36 cellular contexts compared by ENCODE assay signal in genomic region chr10:52191049-52191448, GRCh38.
"Had no signal": no experiment of that assay in that cellular context is flagged by ENCODE, and none has a peak within 500 bp of the region (broad histone marks: within the 10 kb centered on the region; RNA-seq: fewer than 3 reads in every experiment).

No MANE protein-coding gene starts in this region.

- H3K4me1 Mint-ChIP-seq: activated CD4-positive, alpha-beta T cell treated with anti-CD3 and anti-CD28 coated beads for 36 hours; activated CD4-positive, alpha-beta T cell treated with anti-CD3 and anti-CD28 coated beads, Interleukin-2, amount 10 ng/mL, durations not matched to agents 24 days and 14 days; activated CD8-positive, alpha-beta memory T cell treated with anti-CD3 and anti-CD28 coated beads, Interleukin-2, amount 10 ng/mL, durations not matched to agents 7 days and 5 days; central memory CD8-positive, alpha-beta T cell; T-helper 17 cell had no signal

- ATAC-seq: activated CD4-positive, alpha-beta T cell treated with anti-CD3 and anti-CD28 coated beads for 36 hours; activated CD8-positive, alpha-beta memory T cell treated with anti-CD3 and anti-CD28 coated beads, Interleukin-2, amount 10 ng/mL, durations not matched to agents 7 days and 5 days; activated CD8-positive, alpha-beta T cell treated with anti-CD3 and anti-CD28 coated beads, Interleukin-2, amount 10 ng/mL, durations not matched to agents 7 days and 5 days; esophagus mucosa; T-helper 17 cell had no signal

- H3K27me3 ChIP-seq: brain microvascular endothelial cell, dorsolateral prefrontal cortex had no signal

- DNase-seq: activated CD4-positive, alpha-beta memory T cell treated with anti-CD3 and anti-CD28 coated beads for 36 hours; activated CD4-positive, alpha-beta T cell treated with anti-CD3 and anti-CD28 coated beads for 36 hours; activated CD4-positive, alpha-beta T cell treated with anti-CD3 and anti-CD28 coated beads, Interleukin-2, amount 10 ng/mL, durations not matched to agents 24 days and 14 days; activated CD4-positive, CD25-positive, alpha-beta regulatory T cell; activated CD4-positive, CD25-positive, alpha-beta regulatory T cell treated with anti-CD3 and anti-CD28 coated beads, Interleukin-2, amount 50 U/mL, for 72 hours; activated CD8-positive, alpha-beta memory T cell treated with anti-CD3 and anti-CD28 coated beads, Interleukin-2, amount 10 ng/mL, durations not matched to agents 7 days and 5 days; activated CD8-positive, alpha-beta memory T cell treated with anti-CD3 and anti-CD28 coated beads, Interleukin-2, amount 50 U/mL, for 4 hours; activated CD8-positive, alpha-beta T cell treated with anti-CD3 and anti-CD28 coated beads, Interleukin-2, amount 10 ng/mL, durations not matched to agents 7 days and 5 days; activated effector memory CD4-positive, alpha-beta T cell treated with anti-CD3 and anti-CD28 coated beads, Interleukin-2, amount 50 U/mL, for 16 hours; activated naive CD4-positive, alpha-beta T cell treated with anti-CD3 and anti-CD28 coated beads, Interleukin-2, amount 50 U/mL, for 16 hours; activated naive CD4-positive, alpha-beta T cell treated with Interleukin-2 at 50 U/mL for 16 hours; activated T-cell treated with anti-CD3 and anti-CD28 coated beads, Interleukin-2, amount 50 U/mL, for 1 hour; activated T-cell treated with anti-CD3 and anti-CD28 coated beads, Interleukin-2, amount 50 U/mL, for 48 hours; amniotic stem cell; anterior cingulate cortex; brain microvascular endothelial cell; dorsolateral prefrontal cortex; effector memory CD4-positive, alpha-beta T cell; endodermal cell; foreskin fibroblast; head of caudate nucleus; T-helper 1 cell; T-helper 17 cell; T1000; WERI-Rb-1 had no signal

- H3K27me3 Mint-ChIP-seq: activated CD4-positive, alpha-beta memory T cell treated with anti-CD3 and anti-CD28 coated beads for 36 hours; activated CD4-positive, alpha-beta T cell treated with anti-CD3 and anti-CD28 coated beads for 36 hours; activated CD4-positive, alpha-beta T cell treated with anti-CD3 and anti-CD28 coated beads, Interleukin-2, amount 10 ng/mL, durations not matched to agents 24 days and 14 days; activated CD8-positive, alpha-beta memory T cell treated with anti-CD3 and anti-CD28 coated beads, Interleukin-2, amount 10 ng/mL, durations not matched to agents 7 days and 5 days; central memory CD8-positive, alpha-beta T cell; dendritic cell treated with granulocyte-macrophage colony-stimulating factor and Interleukin-4, amounts not matched to agents 40 ng/mL and 50 ng/mL, for 4 days; T-helper 17 cell had no signal

- H3K4me3 ChIP-seq: coronary artery, dorsolateral prefrontal cortex had no signal

- H3K4me3 Mint-ChIP-seq: activated CD4-positive, alpha-beta memory T cell treated with anti-CD3 and anti-CD28 coated beads for 36 hours; activated CD4-positive, alpha-beta T cell treated with anti-CD3 and anti-CD28 coated beads for 36 hours; activated CD4-positive, alpha-beta T cell treated with anti-CD3 and anti-CD28 coated beads, Interleukin-2, amount 10 ng/mL, durations not matched to agents 24 days and 14 days; activated CD8-positive, alpha-beta memory T cell treated with anti-CD3 and anti-CD28 coated beads, Interleukin-2, amount 10 ng/mL, durations not matched to agents 7 days and 5 days; activated CD8-positive, alpha-beta T cell treated with anti-CD3 and anti-CD28 coated beads, Interleukin-2, amount 10 ng/mL, durations not matched to agents 7 days and 5 days; activated naive CD8-positive, alpha-beta T cell; activated T-helper 1 cell treated with anti-CD3 and anti-CD28 coated beads, Interleukin-12 subunit alpha, Interleukin-12 subunit beta, Interleukin-2, Interleukin-4 antibody, amounts not matched to agents 30 ng/mL and 10 ng/mL and 1 ng/mL, durations not matched to agents 14 hours and 24 hours and 36 hours; central memory CD8-positive, alpha-beta T cell; dendritic cell treated with granulocyte-macrophage colony-stimulating factor and Interleukin-4, amounts not matched to agents 40 ng/mL and 50 ng/mL, for 4 days; endodermal cell; T-helper 17 cell; T-helper 2 cell treated with Interferon-gamma antibody and Interleukin-4, amounts not matched to agents 5 μg/mL and 100 μg/mL, for 36 hours had no signal

- H3K27ac Mint-ChIP-seq: activated CD4-positive, alpha-beta memory T cell treated with anti-CD3 and anti-CD28 coated beads for 36 hours; activated CD4-positive, alpha-beta T cell treated with anti-CD3 and anti-CD28 coated beads for 36 hours; activated CD4-positive, alpha-beta T cell treated with anti-CD3 and anti-CD28 coated beads, Interleukin-2, amount 10 ng/mL, durations not matched to agents 24 days and 14 days; activated CD8-positive, alpha-beta memory T cell treated with anti-CD3 and anti-CD28 coated beads, Interleukin-2, amount 10 ng/mL, durations not matched to agents 7 days and 5 days; activated CD8-positive, alpha-beta T cell treated with anti-CD3 and anti-CD28 coated beads, Interleukin-2, amount 10 ng/mL, durations not matched to agents 7 days and 5 days; activated naive CD8-positive, alpha-beta T cell; activated T-helper 1 cell treated with anti-CD3 and anti-CD28 coated beads, Interleukin-12 subunit alpha, Interleukin-12 subunit beta, Interleukin-2, Interleukin-4 antibody, amounts not matched to agents 30 ng/mL and 10 ng/mL and 1 ng/mL, durations not matched to agents 14 hours and 24 hours and 36 hours; activated T-helper 2 cell treated with anti-CD3 and anti-CD28 coated beads, Interferon-gamma antibody, Interleukin-2, Interleukin-4, amounts not matched to agents 10 μg/mL and 5 μg/mL and 100 μg/mL, durations not matched to agents 14 hours and 24 hours and 36 hours; dendritic cell treated with granulocyte-macrophage colony-stimulating factor and Interleukin-4, amounts not matched to agents 40 ng/mL and 50 ng/mL, for 4 days; endodermal cell; T-helper 17 cell; T-helper 2 cell treated with Interferon-gamma antibody and Interleukin-4, amounts not matched to agents 5 μg/mL and 100 μg/mL, for 36 hours had no signal

- H3K27ac ChIP-seq: brain microvascular endothelial cell, coronary artery, dorsolateral prefrontal cortex, WERI-Rb-1 had no signal

- H3K9me3 Mint-ChIP-seq: activated CD4-positive, alpha-beta memory T cell treated with anti-CD3 and anti-CD28 coated beads for 36 hours; activated CD4-positive, alpha-beta T cell treated with anti-CD3 and anti-CD28 coated beads, Interleukin-2, amount 10 ng/mL, durations not matched to agents 24 days and 14 days; activated T-helper 1 cell treated with anti-CD3 and anti-CD28 coated beads, Interleukin-12 subunit alpha, Interleukin-12 subunit beta, Interleukin-2, Interleukin-4 antibody, amounts not matched to agents 30 ng/mL and 10 ng/mL and 1 ng/mL, durations not matched to agents 14 hours and 24 hours and 36 hours; activated T-helper 2 cell treated with anti-CD3 and anti-CD28 coated beads, Interferon-gamma antibody, Interleukin-2, Interleukin-4, amounts not matched to agents 10 μg/mL and 5 μg/mL and 100 μg/mL, durations not matched to agents 14 hours and 24 hours and 36 hours; central memory CD8-positive, alpha-beta T cell; dendritic cell treated with granulocyte-macrophage colony-stimulating factor and Interleukin-4, amounts not matched to agents 40 ng/mL and 50 ng/mL, for 4 days; T-helper 2 cell treated with Interferon-gamma antibody and Interleukin-4, amounts not matched to agents 5 μg/mL and 100 μg/mL, for 36 hours had no signal

- H3K36me3 ChIP-seq: brain microvascular endothelial cell, WERI-Rb-1 had no signal

- FAIRE-seq: astrocyte, bronchial epithelial cell, frontal cortex had no signal

- H3K36me3 Mint-ChIP-seq: activated CD4-positive, alpha-beta memory T cell treated with anti-CD3 and anti-CD28 coated beads for 36 hours; activated CD8-positive, alpha-beta memory T cell treated with anti-CD3 and anti-CD28 coated beads, Interleukin-2, amount 10 ng/mL, durations not matched to agents 7 days and 5 days; activated naive CD8-positive, alpha-beta T cell had no signal
